Comparison of ENCODE assay signal across 13 cellular contexts in genomic region chr15:90959894-90960293, GRCh38. TPM values are rescaled to one million over a fixed set of nuclear protein-coding genes. Genes with fewer than 3 reads are reported as not detected.
A peak's percentile ranks its signal among the peaks of the same experiment; 100 is the strongest.
DNase-seq lines count a peak whose midpoint lies in the region; ATAC-seq and TF ChIP-seq lines count a peak whose summit lies in the region.
"Had no signal": no experiment of that assay in that cellular context is flagged by ENCODE, and none has a peak within 500 bp of the region (broad histone marks: within the 10 kb centered on the region; RNA-seq: fewer than 3 reads in every experiment).

No MANE protein-coding gene starts in this region.

- ATAC-seq in IMR-90 (ENCODE audit: low read depth): no peak
- ATAC-seq in HG02798 (IDR thresholded peaks at IDR 0.05; ENCODE audit: poor library complexity, unreplicated experiment): no peak
- ATAC-seq in esophagus mucosa: no peak
- ATAC-seq: activated CD8-positive, alpha-beta T cell treated with anti-CD3 and anti-CD28 coated beads, Interleukin-2, amount 10 ng/mL, durations not matched to agents 7 days and 5 days; T-cell had no signal

- POLR2A ChIA-PET in IMR-90 (lab: Charles Lee; ENCODE audit: unreplicated experiment): no interaction called here
- POLR2A ChIA-PET in MCF 10A (lab: Yijun Ruan, JAX): interaction anchor here (0.6 kb wide), 1 partner anchor 24 kb away, joined by 4 read pairs; no protein-coding TSS in a partner anchor

- H3K4me1 ChIP-seq in IMR-90 (ENCODE audit: control insufficient read depth, insufficient read depth, low read length): peaks cover 6% of the 10 kb centered on the region

- peaks cover 15% of the 10 kb centered on the region for H3K4me1 Mint-ChIP-seq in MCF 10A (ENCODE audit: insufficient read depth, unreplicated experiment)

- H4K8ac ChIP-seq in IMR-90 (ENCODE audit: low read depth in 2 of 2, low read length in 2 of 2): no peak overlapping the region

- no peak overlapping the region for H3K27ac ChIP-seq in IMR-90 (ENCODE audit: insufficient read depth, low read length)
- H3K27ac ChIP-seq in substantia nigra (ENCODE audit: low read depth, low read length, poor library complexity, severe bottlenecking): no peak overlapping the region

- H4K91ac ChIP-seq in IMR-90 (ENCODE audit: insufficient read depth, low read depth, low read length): no peak overlapping the region

- H3K9me3 Mint-ChIP-seq in MCF 10A (ENCODE audit: unreplicated experiment): no peaks in the 10 kb centered on the region
- H3K9me3 Mint-ChIP-seq: endodermal cell, immature natural killer cell, T-cell had no signal

- H3K4me3 Mint-ChIP-seq in MCF 10A (ENCODE audit: unreplicated experiment): no peak overlapping the region
- H3K4me3 Mint-ChIP-seq: activated CD8-positive, alpha-beta T cell treated with anti-CD3 and anti-CD28 coated beads, Interleukin-2, amount 10 ng/mL, durations not matched to agents 7 days and 5 days; activated naive CD8-positive, alpha-beta T cell; endodermal cell; immature natural killer cell; T-cell had no signal

- H3K27ac Mint-ChIP-seq in MCF 10A (ENCODE audit: low read depth, unreplicated experiment): no peak overlapping the region
- H3K27ac Mint-ChIP-seq: activated CD8-positive, alpha-beta T cell treated with anti-CD3 and anti-CD28 coated beads, Interleukin-2, amount 10 ng/mL, durations not matched to agents 7 days and 5 days; activated naive CD8-positive, alpha-beta T cell; endodermal cell; T-cell had no signal

- H3K23ac ChIP-seq in IMR-90 (ENCODE audit: low read depth, low read length): no peak overlapping the region

- H2BK15ac ChIP-seq in IMR-90 (ENCODE audit: low read depth, low read length): no peak overlapping the region

- H4K5ac ChIP-seq in IMR-90 (ENCODE audit: low read depth, low read length): no peak overlapping the region

- dilution Hi-C loops in IMR-90 (cut with HindIII; ENCODE audit: low sequenced_read_pairs, unreplicated experiment): no loop called here

- no peak for TF ChIP-seq POLR2A in IMR-90 (IDR thresholded peaks at IDR 0.05; ENCODE audit: low read depth, low read length)

- CTCF ChIA-PET in IMR-90 (lab: Yijun Ruan, JAX) (no interaction called here), MCF 10A (lab: Yijun Ruan, JAX) (interaction anchor here (0.5 to 8.4 kb wide), 8 partner anchors 11 to 312 kb away, joined by 3 to 105 read pairs (median 6); no protein-coding TSS in a partner anchor)

- no peaks in the 10 kb centered on the region for H3K9me3 ChIP-seq in IMR-90 (ENCODE audit: control insufficient read depth, insufficient read depth, low read length)

- no peak overlapping the region for H3K4ac ChIP-seq in IMR-90 (ENCODE audit: low read depth, low read length)

- H3K4me2 ChIP-seq in IMR-90 (ENCODE audit: low read depth, low read length): no peak overlapping the region

- no peak overlapping the region for H2AK5ac ChIP-seq in IMR-90 (ENCODE audit: low read depth, low read length)

- H3K36me3 Mint-ChIP-seq in MCF 10A (ENCODE audit: insufficient read depth, unreplicated experiment): peaks cover 22% of the 10 kb centered on the region

- no peak overlapping the region for H2BK5ac ChIP-seq in IMR-90 (ENCODE audit: low read depth, low read length, poor library complexity, severe bottlenecking)

- no peaks in the 10 kb centered on the region for H3K9me1 ChIP-seq in IMR-90 (ENCODE audit: insufficient read depth, low read length)

- H3K27me3 Mint-ChIP-seq in MCF 10A (ENCODE audit: insufficient read depth, unreplicated experiment): no peaks in the 10 kb centered on the region
- H3K27me3 Mint-ChIP-seq: activated naive CD8-positive, alpha-beta T cell; T-cell had no signal

- no peak overlapping the region for H3K56ac ChIP-seq in IMR-90 (ENCODE audit: extremely low read depth, insufficient read depth, low read length)

- H3K36me3 ChIP-seq in IMR-90 (ENCODE audit: control insufficient read depth, insufficient read depth, low read length): peaks cover 20% of the 10 kb centered on the region

- TF ChIP-seq RAD21 in IMR-90 (IDR thresholded peaks at IDR 0.05; ENCODE audit: low read length): no peak

- H3K4me3 ChIP-seq in IMR-90 (ENCODE audit: insufficient read depth, low read depth, low read length): no peak overlapping the region

- H3K9ac ChIP-seq in IMR-90 (ENCODE audit: low read depth, low read length): no peak overlapping the region

- H3K14ac ChIP-seq in IMR-90 (replicated peaks; ENCODE audit: low read depth, low read length): no peak overlapping the region

- no peak overlapping the region for H2BK20ac ChIP-seq in IMR-90 (ENCODE audit: low read depth, low read length)

- no peak for TF ChIP-seq CTCF in IMR-90 (conservative IDR thresholded peaks at IDR 0.05; ENCODE audit: low read depth, low read length)
- no peak for TF ChIP-seq CTCF in MCF 10A (IDR thresholded peaks at IDR 0.05; ENCODE audit: unreplicated experiment)

- intact Hi-C loops in IMR-90 (cut with micrococcal nuclease): no loop called here
- intact Hi-C loops in MCF 10A (cut with micrococcal nuclease): no loop called here

- DNase-seq in IMR-90 (peak; percentile 18), cerebellum (ENCODE audit: low spot score) (peak; percentile 86), hippocampal formation (lab: John Stamatoyannopoulos, UW) (peak; percentile 45 to 64), substantia nigra (lab: John Stamatoyannopoulos, UW) (peak in 36 of 49 donors; percentile 7 to 79 (median 50)), MCF 10A (ENCODE audit: unreplicated experiment) (no peak), NOMO-1 treated with DMSO at 0.1 percent for 48 hours (lab: John Stamatoyannopoulos, UW; ENCODE audit: unreplicated experiment) (no peak)
- DNase-seq: activated CD8-positive, alpha-beta T cell treated with anti-CD3 and anti-CD28 coated beads, Interleukin-2, amount 10 ng/mL, durations not matched to agents 7 days and 5 days; endodermal cell; immature natural killer cell; T-cell had no signal

- no peaks in the 10 kb centered on the region; the same call in 1 of the 2 replicates for H4K20me1 ChIP-seq in IMR-90 (ENCODE audit: insufficient read depth, low read length)

- WGBS in IMR-90 (ENCODE audit: extremely low coverage in 2 of 2, insufficient read length in 1 of 2), 2 experiments: 87% methylated on average over 3 of the region's 5 CpGs; no CpG with 5 or more reads in 1 of the 2 experiments

- no peaks in the 10 kb centered on the region for H3K27me3 ChIP-seq in IMR-90 (ENCODE audit: control insufficient read depth, insufficient read depth, low read length)

- BruUV-seq in IMR-90 (replicated peaks; lab: Mats Ljungman, UMichigan): no TSS peak
- BruUV-seq in MCF 10A (replicated peaks; lab: Mats Ljungman, UMichigan): no TSS peak

- H2BK120ac ChIP-seq in IMR-90 (ENCODE audit: low read depth, low read length): no peak overlapping the region

- peaks cover 6 to 38% of the 10 kb centered on the region in 2 experiments for H3K79me1 ChIP-seq in IMR-90 (ENCODE audit: low read depth in 1 of 2, low read length in 2 of 2)

- H2AK9ac ChIP-seq in IMR-90 (replicated peaks; ENCODE audit: low read depth, low read length, poor library complexity): peak overlapping the region; percentile 63

- no peak overlapping the region for H3K18ac ChIP-seq in IMR-90 (ENCODE audit: low read depth, low read length)

- in situ Hi-C loops in IMR-90 (cut with MboI; ENCODE audit: low sequenced_read_pairs): loop anchor here (10.0 kb wide), 1 partner anchor 315 kb away; no protein-coding TSS in a partner anchor

- peak overlapping the region; percentile 56 for H2AFZ ChIP-seq in IMR-90 (replicated peaks; ENCODE audit: low read length, poor library complexity)

TF ChIP-seq in IMR-90, 13 proteins besides CTCF, POLR2A, EP300 and RAD21 (continues in another document):
- TF ChIP-seq CEBPB (IDR thresholded peaks at IDR 0.05; ENCODE audit: low read depth, low read length) (no peak), CHD1 (IDR thresholded peaks at IDR 0.05; ENCODE audit: low read depth, low read length) (no peak), USF2 (IDR thresholded peaks at IDR 0.05; ENCODE audit: low read depth, low read length) (no peak), BHLHE40 (IDR thresholded peaks at IDR 0.05; ENCODE audit: low read depth, low read length) (no peak), FOS (IDR thresholded peaks at IDR 0.05; ENCODE audit: low read depth, low read length) (no peak)

RNA-seq across cellular contexts. Expression of gene RCCD1, which starts 5.2 kb away (rescaled TPM):
- total RNA-seq in IMR-90 (2012; rRNA removed) (3.9 and 4.4 TPM in 2 replicates), cerebellum (18.1 TPM), MCF 10A (2022) (21.5 and 29.0 TPM in 2 replicates), esophagus mucosa (8.8 TPM)
- polyA plus RNA-seq in IMR-90 (2012; rRNA removed): 9.9 TPM in 2 replicates
- 10.6 and 11.0 TPM in 2 replicates for polyA plus RNA-seq in IMR-90 (2012; cell fraction: cytosol; rRNA removed)
- 36.7 and 43.3 TPM in 2 replicates for polyA plus RNA-seq in IMR-90 (2012; cell fraction: nucleus; rRNA removed; ENCODE audit: low replicate concordance)

RNA-seq across cellular contexts. Expression of gene UNC45A, which starts 24.8 kb away (rescaled TPM):
- total RNA-seq in IMR-90 (2012; rRNA removed): 85.3 and 100 TPM in 2 replicates
- 68.9 and 77.5 TPM in 2 replicates for polyA plus RNA-seq in IMR-90 (2012; rRNA removed)
- polyA plus RNA-seq in IMR-90 (2012; cell fraction: cytosol; rRNA removed): 58.6 and 77.5 TPM in 2 replicates
- polyA plus RNA-seq in IMR-90 (2012; cell fraction: nucleus; rRNA removed; ENCODE audit: low replicate concordance): 120 and 174 TPM in 2 replicates
- total RNA-seq in cerebellum: 39.0 TPM
- total RNA-seq in MCF 10A (2022): 61.7 and 63.1 TPM in 2 replicates
- total RNA-seq in esophagus mucosa: 48.9 TPM

RNA-seq across cellular contexts. Expression of gene HDDC3, which starts 27.5 kb away (rescaled TPM):
- 7.2 and 7.9 TPM in 2 replicates for total RNA-seq in IMR-90 (2012; rRNA removed)
- polyA plus RNA-seq in IMR-90 (2012; rRNA removed): 10.7 and 10.8 TPM in 2 replicates
- polyA plus RNA-seq in IMR-90 (2012; cell fraction: cytosol; rRNA removed): 13.8 and 14.7 TPM in 2 replicates
- 11.7 and 12.4 TPM in 2 replicates for polyA plus RNA-seq in IMR-90 (2012; cell fraction: nucleus; rRNA removed; ENCODE audit: low replicate concordance)
- 8.5 TPM for total RNA-seq in cerebellum
- 23.6 and 25.5 TPM in 2 replicates for total RNA-seq in MCF 10A (2022)
- total RNA-seq in esophagus mucosa: 10.6 TPM

RNA-seq across cellular contexts. Expression of gene PRC1, which starts 34.4 kb away (rescaled TPM):
- total RNA-seq in IMR-90 (2012; rRNA removed) (148 and 208 TPM in 2 replicates), cerebellum (43.1 TPM), MCF 10A (2022) (83.1 and 125 TPM in 2 replicates), esophagus mucosa (49.4 TPM)
- 131 and 132 TPM in 2 replicates for polyA plus RNA-seq in IMR-90 (2012; rRNA removed)
- polyA plus RNA-seq in IMR-90 (2012; cell fraction: cytosol; rRNA removed): 52.1 and 66.7 TPM in 2 replicates
- 96.3 and 151 TPM in 2 replicates for polyA plus RNA-seq in IMR-90 (2012; cell fraction: nucleus; rRNA removed; ENCODE audit: low replicate concordance)

RNA-seq across cellular contexts. Expression of gene MAN2A2, which starts 56.8 kb away (rescaled TPM):
- total RNA-seq in IMR-90 (2012; rRNA removed): 3.4 and 6.1 TPM in 2 replicates
- 52.5 and 55.5 TPM in 2 replicates for polyA plus RNA-seq in IMR-90 (2012; rRNA removed)
- 22.5 and 26.8 TPM in 2 replicates for polyA plus RNA-seq in IMR-90 (2012; cell fraction: cytosol; rRNA removed)
- 104 and 294 TPM in 2 replicates for polyA plus RNA-seq in IMR-90 (2012; cell fraction: nucleus; rRNA removed; ENCODE audit: low replicate concordance)
- total RNA-seq in cerebellum: 51.9 TPM
- 42.1 and 42.4 TPM in 2 replicates for total RNA-seq in MCF 10A (2022)
- 15.3 TPM for total RNA-seq in esophagus mucosa

Comparison
In these comparisons a context has a peak if more than half of its experiments do, and no peak if none do; other contexts are left out.
1. DNase-seq: peak in IMR-90 (single experiment), cerebellum (single experiment), hippocampal formation (2 of 2) and substantia nigra (36 of 49); none in MCF 10A (single experiment) and NOMO-1 treated with DMSO at 0.1 percent for 48 hours (single experiment).